Comparison of ENCODE assay signal across 8 cellular contexts in genomic region chr17:78342438-78343098, GRCh38. TPM values are rescaled to one million over a fixed set of nuclear protein-coding genes. Genes with fewer than 3 reads are reported as not detected.
A peak's percentile ranks its signal among the peaks of the same experiment; 100 is the strongest.
DNase-seq lines count a peak whose midpoint lies in the region; ATAC-seq and TF ChIP-seq lines count a peak whose summit lies in the region.

No MANE protein-coding gene starts in this region.

- H3K4me3 ChIP-seq in endodermal cell (ENCODE audit: low read length): no peak overlapping the region
- H3K4me3 ChIP-seq in muscle layer of colon (ENCODE audit: low read depth in 1 of 2, low read length in 2 of 2): peak overlapping the region; percentile 24 to 37

- WGBS in endodermal cell (ENCODE audit: insufficient coverage in 1 of 2, insufficient read length in 1 of 2), 2 experiments: 39 to 64% methylated on average over 13 to 22 of the region's 26 CpGs

- H3K4me1 ChIP-seq in endodermal cell (ENCODE audit: control insufficient read depth, insufficient read depth, low read length): peaks cover 4% of the 10 kb centered on the region
- H3K4me1 ChIP-seq in muscle layer of colon (ENCODE audit: insufficient read depth, low read length): peaks cover 26% of the 10 kb centered on the region

- no peaks in the 10 kb centered on the region for H3K4me1 Mint-ChIP-seq in endodermal cell

- no peak overlapping the region for H3K9ac ChIP-seq in endodermal cell (ENCODE audit: extremely low read depth, low read length, poor library complexity, severe bottlenecking)
- H3K9ac ChIP-seq in muscle layer of colon (ENCODE audit: low read length): peak overlapping the region; percentile 39

- H3K27me3 ChIP-seq in endodermal cell (ENCODE audit: control insufficient read depth, insufficient read depth, low read length, poor library complexity, severe bottlenecking) (peaks cover 9% of the 10 kb centered on the region), muscle layer of colon (ENCODE audit: control insufficient read depth in 1 of 2, insufficient read depth in 2 of 2, low read length in 2 of 2) (no peaks in the 10 kb centered on the region)

- peak overlapping the region; percentile 15 for H3K4me3 Mint-ChIP-seq in endodermal cell

- no peaks in the 10 kb centered on the region for H3K36me3 ChIP-seq in endodermal cell (ENCODE audit: control insufficient read depth, insufficient read depth, low read length)
- H3K36me3 ChIP-seq in muscle layer of colon (ENCODE audit: insufficient read depth, low read length): no peaks in the 10 kb centered on the region

- no peaks in the 10 kb centered on the region for H3K36me3 Mint-ChIP-seq in endodermal cell (ENCODE audit: low read depth)

- no peaks in the 10 kb centered on the region for H3K9me3 ChIP-seq in endodermal cell (ENCODE audit: control insufficient read depth, low read length)
- no peaks in the 10 kb centered on the region for H3K9me3 ChIP-seq in muscle layer of colon (ENCODE audit: low read length)

- peak; percentile 91 for DNase-seq in ELR (ENCODE audit: low read depth)
- peak; percentile 92 for DNase-seq in RPMI7951 (ENCODE audit: low read depth)
- peak; percentile 83 for DNase-seq in endodermal cell
- no peak for DNase-seq in stimulated activated naive CD4-positive, alpha-beta T cell treated with Interleukin-2 at 50 U/mL for 16 hours (lab: John Stamatoyannopoulos, UW)
- no peak for DNase-seq in NCI-H2227 (lab: John Stamatoyannopoulos, UW; ENCODE audit: unreplicated experiment)

- peaks cover 22% of the 10 kb centered on the region for H3K27me3 Mint-ChIP-seq in endodermal cell (ENCODE audit: insufficient read depth)

- no peak overlapping the region for H3K27ac Mint-ChIP-seq in endodermal cell

- no peaks in the 10 kb centered on the region for H3K9me3 Mint-ChIP-seq in endodermal cell

- ATAC-seq in GM21576 (IDR thresholded peaks at IDR 0.05; ENCODE audit: unreplicated experiment): no peak
- ATAC-seq in HG03108 (IDR thresholded peaks at IDR 0.05; ENCODE audit: unreplicated experiment): no peak

- TF ChIP-seq CTCF in endodermal cell (conservative IDR thresholded peaks at IDR 0.05): no peak

- H3K27ac ChIP-seq in endodermal cell (ENCODE audit: low read depth, low read length) (peak overlapping the region; percentile 29), muscle layer of colon (ENCODE audit: low read depth, low read length) (peak overlapping the region; percentile 98)

RNA-seq across cellular contexts. Expression of gene SOCS3, which starts 17.3 kb away (rescaled TPM):
- total RNA-seq in RPMI7951 (2014; rRNA removed; shearing (Covaris generic)): 6.2 and 10.6 TPM in 2 replicates
- total RNA-seq in endodermal cell: 10 to 100 TPM; 54.2 to 75.3 TPM
- polyA plus RNA-seq in endodermal cell (2013, experiment 1 of 2): 15.1 TPM
- 19.8 TPM for polyA plus RNA-seq in endodermal cell (2013, experiment 2 of 2)

RNA-seq across cellular contexts. Expression of gene PGS1, which starts 35.9 kb away (rescaled TPM):
- total RNA-seq in RPMI7951 (2014; rRNA removed; shearing (Covaris generic)): 19.5 and 21.9 TPM in 2 replicates
- total RNA-seq in endodermal cell: 10 to 100 TPM; 57.1 to 58.2 TPM
- polyA plus RNA-seq in endodermal cell (2013, experiment 1 of 2): 33.1 TPM
- 32.3 TPM for polyA plus RNA-seq in endodermal cell (2013, experiment 2 of 2)

Comparison
In these comparisons a context has a peak if more than half of its experiments do, and no peak if none do; other contexts are left out.
1. DNase-seq: peak in ELR (single experiment), RPMI7951 (single experiment) and endodermal cell (single experiment); none in stimulated activated naive CD4-positive, alpha-beta T cell treated with Interleukin-2 at 50 U/mL for 16 hours (single experiment) and NCI-H2227 (single experiment).